20 cellular contexts compared by ENCODE assay signal in the genomic region with DNA sequence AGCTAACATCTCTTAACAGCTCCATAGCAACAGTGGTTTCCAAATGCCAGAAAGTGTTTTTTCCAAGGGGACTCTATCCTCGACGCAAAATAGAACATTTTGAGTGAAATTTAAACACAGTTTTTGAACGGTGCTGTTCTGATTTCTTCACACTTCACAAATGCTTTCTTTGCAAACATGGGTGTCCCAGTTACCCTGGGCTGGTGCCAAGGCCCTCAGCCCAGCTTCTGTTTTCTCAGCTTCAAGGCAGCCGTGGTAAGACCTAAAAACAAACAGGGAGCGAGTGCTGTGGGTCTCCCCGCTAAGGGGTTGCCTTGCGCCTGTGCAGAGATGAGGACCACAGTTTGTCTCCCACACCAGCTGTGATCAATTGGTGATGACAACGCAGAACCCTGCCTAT.
DNase-seq lines count a peak whose midpoint lies in the region; ATAC-seq, FAIRE-seq and TF ChIP-seq lines count a peak whose summit lies in the region.
"Had no signal": no experiment of that assay in that cellular context is flagged by ENCODE, and none has a peak within 500 bp of the region (broad histone marks: within the 10 kb centered on the region; RNA-seq: fewer than 3 reads in every experiment).

No MANE protein-coding gene starts in this region.

- peak in 2 of 3 donors; percentile 36 to 44 for DNase-seq in right cardiac atrium
- DNase-seq in left ventricle myocardium superior: no peak
- DNase-seq in kidney: peak; percentile 28
- peak in 8 of 10 donors; percentile 36 to 92 (median 68) for DNase-seq in posterior cingulate gyrus
- DNase-seq in NCI-H510A (lab: John Stamatoyannopoulos, UW): no peak
- no peak for DNase-seq in SJCRH30
- no peak for DNase-seq in NK-92 (lab: John Stamatoyannopoulos, UW; ENCODE audit: unreplicated experiment)
- DNase-seq in vagina (ENCODE audit: extremely low spot score in 2 of 2): no peak
- DNase-seq: CD4-positive, alpha-beta T cell; DMS153; GDM1; HCEC 1CT; NCI-H1436; NCI-H2029; NCI-H345; NCI-H526 treated with DMSO at 0.1 percent for 48 hours; NK-92 treated with Interleukin-12 subunit alpha and Interleukin-12 subunit beta, amount 100 ng/mL, for 24 hours; SHP77 treated with DMSO at 0.1 percent for 48 hours had no signal

- no peak for FAIRE-seq in kidney (lab: Jason Lieb, UNC)
- FAIRE-seq: A204.1 had no signal

- no peak for TF ChIP-seq CTCF in kidney (IDR thresholded peaks at IDR 0.05; ENCODE audit: borderline replicate concordance, extremely low read depth, insufficient read depth)
- TF ChIP-seq CTCF in vagina (IDR thresholded peaks at IDR 0.05): no peak

- H3K4me3 ChIP-seq in right cardiac atrium (ENCODE audit: low read length): no peak overlapping the region
- no peak overlapping the region for H3K4me3 ChIP-seq in kidney (ENCODE audit: low read length in 2 of 2)
- H3K4me3 ChIP-seq in SJCRH30: no peak overlapping the region
- no peak overlapping the region for H3K4me3 ChIP-seq in vagina
- H3K4me3 ChIP-seq: GM23338 had no signal

- H3K27me3 ChIP-seq in right cardiac atrium (ENCODE audit: control insufficient read depth, insufficient read depth) (no peaks in the 10 kb centered on the region), SJCRH30 (peaks cover 44% of the 10 kb centered on the region), vagina (no peaks in the 10 kb centered on the region)

- H3K36me3 ChIP-seq in kidney (ENCODE audit: control insufficient read depth in 1 of 2, insufficient read depth in 2 of 2, low read length in 2 of 2) (no peaks in the 10 kb centered on the region), SJCRH30 (no peaks in the 10 kb centered on the region), vagina (no peaks in the 10 kb centered on the region)

- no peak for TF ChIP-seq POLR2A in vagina (IDR thresholded peaks at IDR 0.05)

- no peak overlapping the region for H3K9ac ChIP-seq in kidney (ENCODE audit: low read length in 2 of 2)

- ATAC-seq in right cardiac atrium (no peak), left ventricle myocardium superior (no peak)
- ATAC-seq: GM23338 had no signal

- 68% methylated on average over 8 of the region's 8 CpGs for WGBS in right cardiac atrium

- no peak overlapping the region for H3K27ac ChIP-seq in right cardiac atrium (ENCODE audit: low read length)
- H3K27ac ChIP-seq in kidney (ENCODE audit: low read depth in 2 of 2, low read length in 2 of 2): no peak overlapping the region
- no peak overlapping the region for H3K27ac ChIP-seq in SJCRH30
- no peak overlapping the region for H3K27ac ChIP-seq in vagina

- H3K9me3 ChIP-seq in right cardiac atrium (ENCODE audit: control insufficient read depth, low read length): no peaks in the 10 kb centered on the region
- no peaks in the 10 kb centered on the region for H3K9me3 ChIP-seq in kidney (ENCODE audit: control insufficient read depth in 1 of 2, low read length in 2 of 2)
- H3K9me3 ChIP-seq in SJCRH30 (replicated peaks): no peaks in the 10 kb centered on the region
- H3K9me3 ChIP-seq in vagina: no peaks in the 10 kb centered on the region

- H3K4me1 ChIP-seq in right cardiac atrium (ENCODE audit: control insufficient read depth, insufficient read depth, low read length) (peaks cover 12% of the 10 kb centered on the region), kidney (ENCODE audit: control insufficient read depth in 1 of 2, insufficient read depth in 1 of 2, low read depth in 1 of 2, low read length in 2 of 2) (peaks cover 4 to 14% of the 10 kb centered on the region in 2 donors), SJCRH30 (no peaks in the 10 kb centered on the region), vagina (no peaks in the 10 kb centered on the region)

- intact Hi-C loops in right cardiac atrium (cut with DNase I): loop anchor here in 1 of 4 donors (10.0 kb wide), 1 partner anchor 329 kb away; no protein-coding TSS in a partner anchor
- intact Hi-C loops in left ventricle myocardium superior (cut with micrococcal nuclease): no loop called here
- intact Hi-C loops in kidney (cut with DNase I): no loop called here
- intact Hi-C loops in posterior cingulate gyrus (cut with DNase I): no loop called here
- intact Hi-C loops in vagina (cut with DNase I): no loop called here

Comparison
In these comparisons a context has a peak if more than half of its experiments do, and no peak if none do; other contexts are left out.
1. DNase-seq: peak in right cardiac atrium (2 of 3), kidney (single experiment) and posterior cingulate gyrus (8 of 10); none in left ventricle myocardium superior (single experiment), NCI-H510A (single experiment), SJCRH30 (0 of 2), NK-92 (single experiment) and vagina (0 of 2).